Comparison of ENCODE assay signal across 10 cellular contexts in the genomic region with DNA sequence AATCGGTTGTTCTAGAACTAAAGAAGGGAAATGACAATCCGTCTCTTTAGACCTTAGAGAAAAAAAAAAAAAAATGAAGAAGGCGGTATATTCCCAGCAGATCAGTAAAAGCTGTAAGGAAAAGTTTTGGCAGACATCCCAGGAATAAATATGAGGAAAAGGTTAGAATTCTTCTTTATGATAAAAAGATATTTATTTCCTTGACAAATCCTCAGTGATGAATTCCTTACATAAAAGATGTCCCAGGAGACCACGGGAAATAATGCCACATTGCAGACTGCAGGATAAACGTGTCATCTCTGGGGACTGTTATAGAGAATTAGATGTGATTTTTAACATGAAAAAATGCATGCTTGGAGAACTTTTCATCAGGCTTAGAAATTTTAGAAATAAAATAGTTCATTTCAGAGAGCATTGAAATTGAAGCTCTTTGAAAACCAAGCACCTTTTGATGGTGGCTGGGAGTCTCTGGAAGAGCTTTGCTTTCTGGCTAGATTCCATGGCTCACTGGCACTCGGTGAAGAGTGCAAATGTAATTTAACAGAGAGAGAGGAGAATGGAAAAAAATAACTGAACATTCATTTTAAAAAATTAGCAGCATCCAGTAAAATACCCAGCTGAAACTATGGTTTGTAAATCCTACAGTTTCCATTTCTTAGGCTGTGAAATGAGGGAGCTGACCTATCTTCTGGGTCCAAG.
A peak's percentile ranks its signal among the peaks of the same experiment; 100 is the strongest.
DNase-seq lines count a peak whose midpoint lies in the region; ATAC-seq and TF ChIP-seq lines count a peak whose summit lies in the region.
"Had no signal": no experiment of that assay in that cellular context is flagged by ENCODE, and none has a peak within 500 bp of the region (broad histone marks: within the 10 kb centered on the region; RNA-seq: fewer than 3 reads in every experiment).

No MANE protein-coding gene starts in this region.

- H3K27me3 ChIP-seq in thoracic aorta (replicated peaks; ENCODE audit: insufficient read depth): no peaks in the 10 kb centered on the region
- H3K27me3 ChIP-seq: neutrophil had no signal

- ATAC-seq in thoracic aorta (ENCODE audit: insufficient number of reproducible peaks, low FRiP score, low read depth) (no peak), GM19324 (IDR thresholded peaks at IDR 0.05; ENCODE audit: low FRiP score, unreplicated experiment) (no peak)
- ATAC-seq: HCT116, T-helper 17 cell had no signal

- no peaks in the 10 kb centered on the region for H3K36me3 ChIP-seq in thoracic aorta
- H3K36me3 ChIP-seq: neutrophil had no signal

- H3K27ac ChIP-seq in thoracic aorta: peak overlapping the region; percentile 20 to 71
- H3K27ac ChIP-seq: neutrophil had no signal

- DNase-seq in NCI-H1092 (lab: John Stamatoyannopoulos, UW): peak; percentile 22
- DNase-seq in cerebellum (ENCODE audit: low spot score): peak; percentile 47
- DNase-seq in medulla oblongata (ENCODE audit: extremely low spot score): peak; percentile 50
- no peak for DNase-seq in thoracic aorta (ENCODE audit: low spot score)
- DNase-seq in effector CD8-positive, alpha-beta T cell (lab: John Stamatoyannopoulos, UW): no peak
- DNase-seq in GOT3 (lab: John Stamatoyannopoulos, UW): no peak
- DNase-seq: T-helper 17 cell had no signal

- H3K4me3 ChIP-seq in thoracic aorta: peak overlapping the region; percentile 35

- peaks cover 30 to 42% of the 10 kb centered on the region in 2 donors for H3K4me1 ChIP-seq in thoracic aorta (ENCODE audit: control insufficient read depth in 1 of 2, low read depth in 2 of 2)

- no peak for TF ChIP-seq CTCF in thoracic aorta (IDR thresholded peaks at IDR 0.05)

- H3K9me3 ChIP-seq in thoracic aorta: no peaks in the 10 kb centered on the region
- H3K9me3 ChIP-seq: neutrophil had no signal

Comparison
In these comparisons a context has a peak if more than half of its experiments do, and no peak if none do; other contexts are left out.
1. DNase-seq: peak in NCI-H1092 (single experiment), cerebellum (single experiment) and medulla oblongata (single experiment); none in thoracic aorta (single experiment), effector CD8-positive, alpha-beta T cell (single experiment) and GOT3 (single experiment).